14 cellular contexts compared by ENCODE assay signal in genomic region chr1:112735752-112736151, GRCh38. TPM values are rescaled to one million over a fixed set of nuclear protein-coding genes. Genes with fewer than 3 reads are reported as not detected.
A peak's percentile ranks its signal among the peaks of the same experiment; 100 is the strongest.
DNase-seq lines count a peak whose midpoint lies in the region; ATAC-seq and TF ChIP-seq lines count a peak whose summit lies in the region.
"Had no signal": no experiment of that assay in that cellular context is flagged by ENCODE, and none has a peak within 500 bp of the region (broad histone marks: within the 10 kb centered on the region; RNA-seq: fewer than 3 reads in every experiment).

No MANE protein-coding gene starts in this region.

- H3K4me3 ChIP-seq in choroid plexus epithelial cell (ENCODE audit: low read depth, low read length) = no peak overlapping the region
- no peak overlapping the region for H3K4me3 ChIP-seq in skeletal muscle cell (ENCODE audit: low read depth, low read length)
- no peak overlapping the region for H3K4me3 ChIP-seq in mesendoderm (ENCODE audit: low read length)
- H3K4me3 ChIP-seq: ascending aorta, BLaER1, gastroesophageal sphincter, right atrium auricular region had no signal

- no peak overlapping the region for H2BK15ac ChIP-seq in mesendoderm (replicated peaks; ENCODE audit: low read depth)

- H3K23ac ChIP-seq in mesendoderm (ENCODE audit: low read length) = no peak overlapping the region

- CTCF ChIA-PET in activated CD8-positive, alpha-beta T cell treated with anti-CD3 and anti-CD28 coated beads for 36 hours (lab: Charles Lee) = interaction anchor here (1.1 to 1.3 kb wide), 2 partner anchors 17 to 20 kb away, joined by 3 to 5 read pairs; a partner anchor contains a TSS
- CTCF ChIA-PET in activated CD8-positive, alpha-beta T cell treated with anti-CD3 and anti-CD28 coated beads, Interleukin-2, amount 10 ng/mL, durations not matched to agents 7 days and 5 days (lab: Charles Lee) = no interaction called here

- no peaks in the 10 kb centered on the region for H3K4me1 ChIP-seq in mesendoderm (ENCODE audit: control insufficient read depth, low read depth, low read length)
- H3K4me1 ChIP-seq: ascending aorta, gastroesophageal sphincter, right atrium auricular region had no signal

- H3K9ac ChIP-seq in mesendoderm (ENCODE audit: low read length) = no peak overlapping the region
- H3K9ac ChIP-seq: BLaER1 had no signal

- H3K79me2 ChIP-seq in mesendoderm (ENCODE audit: control insufficient read depth, insufficient read depth, low read length) = no peaks in the 10 kb centered on the region

- no peaks in the 10 kb centered on the region for H3K36me3 Mint-ChIP-seq in activated CD8-positive, alpha-beta T cell treated with anti-CD3 and anti-CD28 coated beads for 36 hours (ENCODE audit: low read depth)
- H3K36me3 Mint-ChIP-seq in activated CD8-positive, alpha-beta T cell treated with anti-CD3 and anti-CD28 coated beads, Interleukin-2, amount 10 ng/mL, durations not matched to agents 7 days and 5 days (ENCODE audit: low read depth) = no peaks in the 10 kb centered on the region

- no peaks in the 10 kb centered on the region for H3K36me3 ChIP-seq in mesendoderm (ENCODE audit: control insufficient read depth, insufficient read depth, low read length)
- H3K36me3 ChIP-seq: ascending aorta, BLaER1, gastroesophageal sphincter, right atrium auricular region had no signal

- H3K79me1 ChIP-seq in mesendoderm (ENCODE audit: low read length) = no peaks in the 10 kb centered on the region

- no peak overlapping the region for H3K4me3 Mint-ChIP-seq in activated CD8-positive, alpha-beta T cell treated with anti-CD3 and anti-CD28 coated beads for 36 hours
- H3K4me3 Mint-ChIP-seq in activated CD8-positive, alpha-beta T cell treated with anti-CD3 and anti-CD28 coated beads, Interleukin-2, amount 10 ng/mL, durations not matched to agents 7 days and 5 days = no peak overlapping the region

- no peak overlapping the region for H2BK120ac ChIP-seq in mesendoderm (ENCODE audit: low read depth, low read length)

- H3K27ac Mint-ChIP-seq in activated CD8-positive, alpha-beta T cell treated with anti-CD3 and anti-CD28 coated beads for 36 hours = no peak overlapping the region
- no peak overlapping the region for H3K27ac Mint-ChIP-seq in activated CD8-positive, alpha-beta T cell treated with anti-CD3 and anti-CD28 coated beads, Interleukin-2, amount 10 ng/mL, durations not matched to agents 7 days and 5 days

- no peak overlapping the region for H3K56ac ChIP-seq in mesendoderm (ENCODE audit: low read length)

- H3K27ac ChIP-seq in mesendoderm (ENCODE audit: low read depth, low read length) = no peak overlapping the region
- H3K27ac ChIP-seq: ascending aorta, BLaER1, gastroesophageal sphincter, right atrium auricular region had no signal

- intact Hi-C loops in activated CD8-positive, alpha-beta T cell treated with anti-CD3 and anti-CD28 coated beads for 36 hours (cut with micrococcal nuclease) = no loop called here

- H4K8ac ChIP-seq in mesendoderm (ENCODE audit: low read depth, low read length) = no peak overlapping the region

- H3K27me3 Mint-ChIP-seq in activated CD8-positive, alpha-beta T cell treated with anti-CD3 and anti-CD28 coated beads for 36 hours = peaks cover 21% of the 10 kb centered on the region
- H3K27me3 Mint-ChIP-seq in activated CD8-positive, alpha-beta T cell treated with anti-CD3 and anti-CD28 coated beads, Interleukin-2, amount 10 ng/mL, durations not matched to agents 7 days and 5 days (ENCODE audit: low read depth) = peaks cover 22% of the 10 kb centered on the region

- H4K5ac ChIP-seq in mesendoderm (ENCODE audit: low read length) = no peak overlapping the region

- no peak for DNase-seq in activated CD8-positive, alpha-beta T cell treated with anti-CD3 and anti-CD28 coated beads for 36 hours
- no peak for DNase-seq in activated CD8-positive, alpha-beta T cell treated with anti-CD3 and anti-CD28 coated beads, Interleukin-2, amount 10 ng/mL, durations not matched to agents 7 days and 5 days
- DNase-seq in LoVo (ENCODE audit: low spot score) (peak; percentile 46), choroid plexus epithelial cell (ENCODE audit: low read depth) (peak; percentile 69), skeletal muscle cell (ENCODE audit: low read depth) (peak; percentile 44), HT-29 (ENCODE audit: low spot score) (no peak), mesendoderm (no peak)
- DNase-seq: stimulated activated CD8-positive, alpha-beta memory T cell treated with anti-CD3 and anti-CD28 coated beads, Interleukin-4, amount 100 ng/mL, for 48 hours had no signal

- H3K18ac ChIP-seq in mesendoderm (ENCODE audit: low read length) = no peak overlapping the region

- no peak overlapping the region for H2BK5ac ChIP-seq in mesendoderm (ENCODE audit: low read length)

- no peak overlapping the region for H2AK5ac ChIP-seq in mesendoderm (ENCODE audit: low read length)

- peaks cover 6% of the 10 kb centered on the region for H3K4me1 Mint-ChIP-seq in activated CD8-positive, alpha-beta T cell treated with anti-CD3 and anti-CD28 coated beads for 36 hours (ENCODE audit: low read depth)
- H3K4me1 Mint-ChIP-seq in activated CD8-positive, alpha-beta T cell treated with anti-CD3 and anti-CD28 coated beads, Interleukin-2, amount 10 ng/mL, durations not matched to agents 7 days and 5 days (ENCODE audit: low read depth) = no peaks in the 10 kb centered on the region

- POLR2A ChIA-PET in activated CD8-positive, alpha-beta T cell treated with anti-CD3 and anti-CD28 coated beads for 36 hours (lab: Charles Lee) = no interaction called here
- POLR2A ChIA-PET in activated CD8-positive, alpha-beta T cell treated with anti-CD3 and anti-CD28 coated beads, Interleukin-2, amount 10 ng/mL, durations not matched to agents 7 days and 5 days (lab: Charles Lee) = no interaction called here

- no peak for TF ChIP-seq CTCF in activated CD8-positive, alpha-beta T cell treated with anti-CD3 and anti-CD28 coated beads for 36 hours (IDR thresholded peaks at IDR 0.05)
- TF ChIP-seq CTCF in choroid plexus epithelial cell (conservative IDR thresholded peaks at IDR 0.05; ENCODE audit: low read depth, low read length) = no peak

- H3K9me3 Mint-ChIP-seq in activated CD8-positive, alpha-beta T cell treated with anti-CD3 and anti-CD28 coated beads for 36 hours = no peaks in the 10 kb centered on the region
- no peaks in the 10 kb centered on the region for H3K9me3 Mint-ChIP-seq in activated CD8-positive, alpha-beta T cell treated with anti-CD3 and anti-CD28 coated beads, Interleukin-2, amount 10 ng/mL, durations not matched to agents 7 days and 5 days (ENCODE audit: insufficient read depth)

- ATAC-seq in activated CD8-positive, alpha-beta T cell treated with anti-CD3 and anti-CD28 coated beads for 36 hours = peak; percentile 67
- ATAC-seq in activated CD8-positive, alpha-beta T cell treated with anti-CD3 and anti-CD28 coated beads, Interleukin-2, amount 10 ng/mL, durations not matched to agents 7 days and 5 days = no peak
- no peak for ATAC-seq in GM19463 (IDR thresholded peaks at IDR 0.05; ENCODE audit: unreplicated experiment)
- ATAC-seq: gastroesophageal sphincter, HepG2 had no signal

- no peak overlapping the region for H3K4me2 ChIP-seq in mesendoderm (ENCODE audit: low read length)
- H3K4me2 ChIP-seq: BLaER1 had no signal

- no peak overlapping the region for H3K4ac ChIP-seq in mesendoderm (ENCODE audit: low read depth, low read length)

- H3K27me3 ChIP-seq in mesendoderm (ENCODE audit: insufficient read depth, low read length, poor library complexity) = no peaks in the 10 kb centered on the region
- H3K27me3 ChIP-seq: BLaER1, right atrium auricular region had no signal

- no CpG with 5 or more reads among the region's 1 CpG for WGBS in mesendoderm (ENCODE audit: extremely low coverage, insufficient coverage, low lambda C conversion rate)

RNA-seq across cellular contexts. Expression of gene PPM1J, which starts 20.6 kb away (rescaled TPM):
- total RNA-seq in activated CD8-positive, alpha-beta T cell treated with anti-CD3 and anti-CD28 coated beads for 36 hours = 1 to 10 TPM; 1.7 to 2.8 TPM
- not detected for total RNA-seq in activated CD8-positive, alpha-beta T cell treated with anti-CD3 and anti-CD28 coated beads, Interleukin-2, amount 10 ng/mL, durations not matched to agents 7 days and 5 days
- 0.56 and 2.1 TPM in 2 replicates for total RNA-seq in HT-29 (2014; rRNA removed; shearing (Covaris generic))
- polyA plus RNA-seq in mesendoderm (2013, experiment 1 of 2) = 9.5 TPM
- polyA plus RNA-seq in mesendoderm (2013, experiment 2 of 2) = 8.6 TPM

RNA-seq across cellular contexts. Expression of gene RHOC, which starts 28.8 kb away (rescaled TPM):
- 10 to 100 TPM; 34.2 to 34.7 TPM for total RNA-seq in activated CD8-positive, alpha-beta T cell treated with anti-CD3 and anti-CD28 coated beads for 36 hours
- 10 to 100 TPM; 85.6 to 93.8 TPM for total RNA-seq in activated CD8-positive, alpha-beta T cell treated with anti-CD3 and anti-CD28 coated beads, Interleukin-2, amount 10 ng/mL, durations not matched to agents 7 days and 5 days
- total RNA-seq in HT-29 (2014; rRNA removed; shearing (Covaris generic)) = 374 and 385 TPM in 2 replicates
- polyA plus RNA-seq in mesendoderm (2013, experiment 1 of 2) = 107 TPM
- 105 TPM for polyA plus RNA-seq in mesendoderm (2013, experiment 2 of 2)

Comparison
In these comparisons a context has a peak if more than half of its experiments do, and no peak if none do; other contexts are left out.
1. DNase-seq: peak in LoVo (single experiment), choroid plexus epithelial cell (single experiment) and skeletal muscle cell (single experiment); none in activated CD8-positive, alpha-beta T cell treated with anti-CD3 and anti-CD28 coated beads for 36 hours (single experiment), activated CD8-positive, alpha-beta T cell treated with anti-CD3 and anti-CD28 coated beads, Interleukin-2, amount 10 ng/mL, durations not matched to agents 7 days and 5 days (single experiment), HT-29 (single experiment) and mesendoderm (single experiment).